Comparison of ENCODE assay signal across 20 cellular contexts in the genomic region with DNA sequence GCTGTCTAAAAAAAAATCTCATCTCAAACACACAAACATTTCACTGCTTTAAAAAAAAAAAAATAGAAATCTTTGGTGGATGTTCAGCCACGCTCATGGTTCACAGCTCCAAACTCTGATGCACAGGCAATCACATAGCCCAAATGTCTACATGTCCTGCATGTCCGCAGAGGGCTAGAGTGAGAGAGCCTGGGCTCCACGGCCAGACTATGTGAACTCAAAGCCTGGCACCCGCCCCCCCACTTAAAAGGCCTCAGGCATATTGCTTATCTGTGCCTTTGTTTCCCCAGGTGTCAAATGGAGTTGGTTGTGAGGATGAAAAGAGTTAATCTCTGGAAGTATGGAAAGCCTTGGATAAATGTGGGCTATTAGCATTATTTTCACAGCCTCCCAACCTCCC. TPM values are rescaled to one million over a fixed set of nuclear protein-coding genes. Genes with fewer than 3 reads are reported as not detected.
A peak's percentile ranks its signal among the peaks of the same experiment; 100 is the strongest.
DNase-seq lines count a peak whose midpoint lies in the region; ATAC-seq and TF ChIP-seq lines count a peak whose summit lies in the region.
"Had no signal": no experiment of that assay in that cellular context is flagged by ENCODE, and none has a peak within 500 bp of the region (broad histone marks: within the 10 kb centered on the region; RNA-seq: fewer than 3 reads in every experiment).

No MANE protein-coding gene starts in this region.

- peaks cover 19% of the 10 kb centered on the region for H3K36me3 Mint-ChIP-seq in activated CD8-positive, alpha-beta memory T cell treated with anti-CD3 and anti-CD28 coated beads, Interleukin-2, amount 10 ng/mL, durations not matched to agents 7 days and 5 days
- no peaks in the 10 kb centered on the region for H3K36me3 Mint-ChIP-seq in nephron (ENCODE audit: low read depth)

- no peak overlapping the region for H3K4me3 Mint-ChIP-seq in activated CD8-positive, alpha-beta memory T cell treated with anti-CD3 and anti-CD28 coated beads, Interleukin-2, amount 10 ng/mL, durations not matched to agents 7 days and 5 days
- no peak overlapping the region for H3K4me3 Mint-ChIP-seq in nephron

- no peaks in the 10 kb centered on the region for H3K27me3 Mint-ChIP-seq in activated CD8-positive, alpha-beta memory T cell treated with anti-CD3 and anti-CD28 coated beads, Interleukin-2, amount 10 ng/mL, durations not matched to agents 7 days and 5 days
- peaks cover 6% of the 10 kb centered on the region for H3K27me3 Mint-ChIP-seq in nephron (ENCODE audit: low read depth)

- H3K9me3 Mint-ChIP-seq in activated CD8-positive, alpha-beta memory T cell treated with anti-CD3 and anti-CD28 coated beads, Interleukin-2, amount 10 ng/mL, durations not matched to agents 7 days and 5 days (ENCODE audit: low read depth) = peaks cover 3% of the 10 kb centered on the region
- H3K9me3 Mint-ChIP-seq in nephron = peaks cover 4% of the 10 kb centered on the region

- TF ChIP-seq CTCF in nephron (IDR thresholded peaks at IDR 0.05; ENCODE audit: unreplicated experiment in 3 of 3) (no peak), upper lobe of right lung (IDR thresholded peaks at IDR 0.05) (no peak)

- H3K36me3 ChIP-seq in SJCRH30 (no peaks in the 10 kb centered on the region), upper lobe of right lung (no peaks in the 10 kb centered on the region)
- H3K36me3 ChIP-seq: BE2C, SJSA1 had no signal

- H3K27ac Mint-ChIP-seq in activated CD8-positive, alpha-beta memory T cell treated with anti-CD3 and anti-CD28 coated beads, Interleukin-2, amount 10 ng/mL, durations not matched to agents 7 days and 5 days = no peak overlapping the region
- peak overlapping the region; percentile 93 to 98 (median 97) for H3K27ac Mint-ChIP-seq in nephron

- H3K4me3 ChIP-seq in SJCRH30 (no peak overlapping the region), upper lobe of right lung (no peak overlapping the region)
- H3K4me3 ChIP-seq: SJSA1 had no signal

- intact Hi-C loops in upper lobe of right lung (cut with DNase I) = no loop called here

- no peak for ATAC-seq in activated CD8-positive, alpha-beta memory T cell treated with anti-CD3 and anti-CD28 coated beads, Interleukin-2, amount 10 ng/mL, durations not matched to agents 7 days and 5 days
- ATAC-seq in upper lobe of right lung (no peak), HG03108 (IDR thresholded peaks at IDR 0.05; ENCODE audit: unreplicated experiment) (no peak), HG03354 (IDR thresholded peaks at IDR 0.05; ENCODE audit: poor library complexity, severe bottlenecking, unreplicated experiment) (no peak)

- CTCF ChIA-PET in activated CD8-positive, alpha-beta memory T cell treated with anti-CD3 and anti-CD28 coated beads, Interleukin-2, amount 10 ng/mL, durations not matched to agents 7 days and 5 days (lab: Charles Lee) = interaction anchor here (1.9 to 4.5 kb wide), 2 partner anchors 11 to 30 kb away, joined by 5 to 27 read pairs; no protein-coding TSS in a partner anchor

- H3K27ac ChIP-seq in SJCRH30 (peak overlapping the region; percentile 100), upper lobe of right lung (no peak overlapping the region)
- H3K27ac ChIP-seq: SJSA1 had no signal

- H3K27me3 ChIP-seq in SJCRH30 (no peaks in the 10 kb centered on the region), upper lobe of right lung (no peaks in the 10 kb centered on the region)
- H3K27me3 ChIP-seq: BE2C, SJSA1 had no signal

- peak; percentile 30 for DNase-seq in activated CD8-positive, alpha-beta memory T cell treated with anti-CD3 and anti-CD28 coated beads, Interleukin-2, amount 50 U/mL, for 48 hours
- no peak for DNase-seq in activated CD8-positive, alpha-beta memory T cell treated with anti-CD3 and anti-CD28 coated beads, Interleukin-2, amount 10 ng/mL, durations not matched to agents 7 days and 5 days
- DNase-seq in SJCRH30 (no peak), upper lobe of right lung (peak; percentile 11), Kasumi-1 (lab: John Stamatoyannopoulos, UW) (no peak)
- DNase-seq: 8988T, BE2C, DMS79 treated with DMSO at 0.1 percent for 48 hours, H7, NCI-H1105, NCI-H2029, NCI-H2171 treated with DMSO at 0.1 percent for 48 hours, NCI-H446 treated with DMSO at 0.1 percent for 48 hours, NCI-H748 treated with DMSO at 0.1 percent for 48 hours, RPMI8226 had no signal

- H3K4me1 ChIP-seq in SJCRH30 (peaks cover 58% of the 10 kb centered on the region), upper lobe of right lung (peaks cover 18% of the 10 kb centered on the region)
- H3K4me1 ChIP-seq: BE2C had no signal

- H3K9me3 ChIP-seq in SJCRH30 (replicated peaks) (peaks cover 11% of the 10 kb centered on the region), upper lobe of right lung (no peaks in the 10 kb centered on the region)
- H3K9me3 ChIP-seq: SJSA1 had no signal

- peaks cover 57% of the 10 kb centered on the region for H3K4me1 Mint-ChIP-seq in activated CD8-positive, alpha-beta memory T cell treated with anti-CD3 and anti-CD28 coated beads, Interleukin-2, amount 10 ng/mL, durations not matched to agents 7 days and 5 days
- H3K4me1 Mint-ChIP-seq in nephron = peaks cover 73% of the 10 kb centered on the region

RNA-seq across cellular contexts. Expression of gene PTGIS, which starts 10.5 kb away (rescaled TPM):
- total RNA-seq in activated CD8-positive, alpha-beta memory T cell treated with anti-CD3 and anti-CD28 coated beads, Interleukin-2, amount 10 ng/mL, durations not matched to agents 7 days and 5 days = 10 to 100 TPM in 1 of 2 experiments, 1 to 10 TPM in 1; 3.8 to 15.1 TPM
- 0.28 and 0.56 TPM in 2 replicates for total RNA-seq in SJCRH30 (2014; rRNA removed; shearing (Covaris generic))
- 42.1 TPM for total RNA-seq in upper lobe of right lung
- total RNA-seq: HT-29, SJSA1 had no signal

Comparison
In these comparisons a context has a peak if more than half of its experiments do, and no peak if none do; other contexts are left out.
1. DNase-seq: peak in activated CD8-positive, alpha-beta memory T cell treated with anti-CD3 and anti-CD28 coated beads, Interleukin-2, amount 50 U/mL, for 48 hours (single experiment) and upper lobe of right lung (single experiment); none in activated CD8-positive, alpha-beta memory T cell treated with anti-CD3 and anti-CD28 coated beads, Interleukin-2, amount 10 ng/mL, durations not matched to agents 7 days and 5 days (single experiment), SJCRH30 (0 of 2) and Kasumi-1 (0 of 2).